9 cellular contexts compared by ENCODE assay signal in genomic region chr2:584863-585823, GRCh38.
DNase-seq lines count a peak whose midpoint lies in the region; ATAC-seq, FAIRE-seq and TF ChIP-seq lines count a peak whose summit lies in the region.
"Had no signal": no experiment of that assay in that cellular context is flagged by ENCODE, and none has a peak within 500 bp of the region (broad histone marks: within the 10 kb centered on the region; RNA-seq: fewer than 3 reads in every experiment).

No MANE protein-coding gene starts in this region.

- H3K36me3 Mint-ChIP-seq in T-helper 2 cell treated with Interferon-gamma antibody and Interleukin-4, amounts not matched to agents 5 μg/mL and 100 μg/mL, for 36 hours (ENCODE audit: low read depth): no peaks in the 10 kb centered on the region
- H3K36me3 Mint-ChIP-seq in memory B cell: no peaks in the 10 kb centered on the region

- no peak for TF ChIP-seq CTCF in pancreas (IDR thresholded peaks at IDR 0.05)

- H3K27me3 Mint-ChIP-seq in T-helper 2 cell treated with Interferon-gamma antibody and Interleukin-4, amounts not matched to agents 5 μg/mL and 100 μg/mL, for 36 hours (ENCODE audit: low read depth): peaks cover 28% of the 10 kb centered on the region
- H3K27me3 Mint-ChIP-seq in memory B cell: peaks cover 1% of the 10 kb centered on the region

- H3K4me1 ChIP-seq in pancreas: no peaks in the 10 kb centered on the region

- H3K27ac ChIP-seq in pancreas: no peak overlapping the region
- H3K27ac ChIP-seq: epithelial cell of prostate had no signal

- intact Hi-C loops in pancreas (cut with DNase I): no loop called here

- no peak overlapping the region for H3K4me3 ChIP-seq in pancreas

- no peaks in the 10 kb centered on the region for H3K9me3 Mint-ChIP-seq in T-helper 2 cell treated with Interferon-gamma antibody and Interleukin-4, amounts not matched to agents 5 μg/mL and 100 μg/mL, for 36 hours
- no peaks in the 10 kb centered on the region for H3K9me3 Mint-ChIP-seq in memory B cell

- no peaks in the 10 kb centered on the region for H3K27me3 ChIP-seq in pancreas

- peak; percentile 83 for ATAC-seq in GM19025 (IDR thresholded peaks at IDR 0.05; ENCODE audit: low read depth, unreplicated experiment)
- ATAC-seq in HG03095 (IDR thresholded peaks at IDR 0.05; ENCODE audit: unreplicated experiment): peak; percentile 92
- peak; percentile 96 for ATAC-seq in memory B cell (ENCODE audit: low read depth)
- ATAC-seq in pancreas: no peak

- H3K4me1 Mint-ChIP-seq in T-helper 2 cell treated with Interferon-gamma antibody and Interleukin-4, amounts not matched to agents 5 μg/mL and 100 μg/mL, for 36 hours (ENCODE audit: low read depth): peaks cover 10% of the 10 kb centered on the region
- H3K4me1 Mint-ChIP-seq in memory B cell: peaks cover 10% of the 10 kb centered on the region

- no peaks in the 10 kb centered on the region for H3K9me3 ChIP-seq in pancreas

- no peak for FAIRE-seq in urothelium cell line (lab: Jason Lieb, UNC)
- FAIRE-seq in pancreas (lab: Jason Lieb, UNC): no peak

- H3K4me3 Mint-ChIP-seq in T-helper 2 cell treated with Interferon-gamma antibody and Interleukin-4, amounts not matched to agents 5 μg/mL and 100 μg/mL, for 36 hours: peak overlapping the region; percentile 76
- H3K4me3 Mint-ChIP-seq in memory B cell: peak overlapping the region; percentile 65

- DNase-seq in T-helper 2 cell treated with Interferon-gamma antibody and Interleukin-4, amounts not matched to agents 5 μg/mL and 100 μg/mL, for 36 hours (ENCODE audit: low spot score): peak; percentile 40
- peak; percentile 20 to 27 for DNase-seq in memory B cell (ENCODE audit: low spot score in 2 of 2)
- DNase-seq in dermis blood vessel endothelial cell: no peak
- no peak for DNase-seq in kidney glomerular epithelial cell (lab: John Stamatoyannopoulos, UW)
- no peak for DNase-seq in urothelium cell line (ENCODE audit: low spot score)
- DNase-seq in pancreas: no peak

- no peaks in the 10 kb centered on the region for H3K36me3 ChIP-seq in pancreas

- H3K27ac Mint-ChIP-seq in T-helper 2 cell treated with Interferon-gamma antibody and Interleukin-4, amounts not matched to agents 5 μg/mL and 100 μg/mL, for 36 hours: peak overlapping the region; percentile 10
- no peak overlapping the region for H3K27ac Mint-ChIP-seq in memory B cell

- 65 to 74% methylated on average over 21 of the region's 21 CpGs for WGBS in pancreas, 2 donors

Comparison
In these comparisons a context has a peak if more than half of its experiments do, and no peak if none do; other contexts are left out.
1. ATAC-seq: peak in GM19025 (single experiment), HG03095 (single experiment) and memory B cell (single experiment); none in pancreas (0 of 4).
2. DNase-seq: peak in T-helper 2 cell treated with Interferon-gamma antibody and Interleukin-4, amounts not matched to agents 5 μg/mL and 100 μg/mL, for 36 hours (single experiment) and memory B cell (2 of 2); none in dermis blood vessel endothelial cell (single experiment), kidney glomerular epithelial cell (single experiment), urothelium cell line (single experiment) and pancreas (0 of 6).